Comparison of ENCODE assay signal across 8 cellular contexts in genomic region chr10:101060036-101060950, GRCh38. TPM values are rescaled to one million over a fixed set of nuclear protein-coding genes. Genes with fewer than 3 reads are reported as not detected.
DNase-seq lines count a peak whose midpoint lies in the region; ATAC-seq and TF ChIP-seq lines count a peak whose summit lies in the region.

No MANE protein-coding gene starts in this region.

- peak overlapping the region; percentile 96 for H3K27ac Mint-ChIP-seq in activated CD4-positive, alpha-beta T cell treated with anti-CD3 and anti-CD28 coated beads, Interleukin-2, amount 10 ng/mL, durations not matched to agents 24 days and 14 days

- H3K36me3 ChIP-seq in BLaER1 (peaks cover 17% of the 10 kb centered on the region), right lobe of liver (no peaks in the 10 kb centered on the region)

- H3K4me1 ChIP-seq in BLaER1, result peaks cover 79% of the 10 kb centered on the region
- H3K4me1 ChIP-seq in right lobe of liver, result peaks cover 0 to 17% (median 9%) of the 10 kb centered on the region in 4 donors

- DNase-seq in GM19240 (ENCODE audit: insufficient read length, low spot score) (peak; percentile 52), NCI-H524 (lab: John Stamatoyannopoulos, UW) (peak; percentile 65 to 81), dermis blood vessel endothelial cell (peak; percentile 95), right lobe of liver (peak; percentile 91 to 94 (median 93))
- DNase-seq in activated CD4-positive, alpha-beta T cell treated with anti-CD3 and anti-CD28 coated beads, Interleukin-2, amount 10 ng/mL, durations not matched to agents 24 days and 14 days, result peak; percentile 97
- peak; percentile 93 for DNase-seq in stimulated activated CD4-positive, alpha-beta T cell treated with anti-CD3 and anti-CD28 coated beads, Interleukin-4, amount 100 ng/mL, for 24 hours

- H3K27ac ChIP-seq in BLaER1 (peak overlapping the region; percentile 100), right lobe of liver (peak overlapping the region; percentile 92 to 98 (median 96))

- ATAC-seq in HG03457 (IDR thresholded peaks at IDR 0.05; ENCODE audit: unreplicated experiment), result peak; percentile 26
- peak; percentile 77 to 83 (median 80) for ATAC-seq in right lobe of liver

- peak overlapping the region; percentile 95 for H3K4me2 ChIP-seq in BLaER1

- no peaks in the 10 kb centered on the region for H3K27me3 ChIP-seq in BLaER1
- no peaks in the 10 kb centered on the region for H3K27me3 ChIP-seq in right lobe of liver

- H3K4me3 ChIP-seq in BLaER1, result peak overlapping the region; percentile 77
- peak overlapping the region; percentile 60 to 84 (median 83) for H3K4me3 ChIP-seq in right lobe of liver

- peaks cover 2% of the 10 kb centered on the region for H3K36me3 Mint-ChIP-seq in activated CD4-positive, alpha-beta T cell treated with anti-CD3 and anti-CD28 coated beads, Interleukin-2, amount 10 ng/mL, durations not matched to agents 24 days and 14 days (ENCODE audit: low read depth)

- peak overlapping the region; percentile 84 for H3K4me3 Mint-ChIP-seq in activated CD4-positive, alpha-beta T cell treated with anti-CD3 and anti-CD28 coated beads, Interleukin-2, amount 10 ng/mL, durations not matched to agents 24 days and 14 days

- peaks cover 11% of the 10 kb centered on the region for H4K20me1 ChIP-seq in BLaER1

- H3K9ac ChIP-seq in BLaER1, result peak overlapping the region; percentile 100

- no peak for TF ChIP-seq POLR2A in right lobe of liver (IDR thresholded peaks at IDR 0.05)

- TF ChIP-seq CTCF in right lobe of liver (IDR thresholded peaks at IDR 0.05), result peak; percentile 79 to 92 (median 90)

- H3K27me3 Mint-ChIP-seq in activated CD4-positive, alpha-beta T cell treated with anti-CD3 and anti-CD28 coated beads, Interleukin-2, amount 10 ng/mL, durations not matched to agents 24 days and 14 days, result peaks cover 26% of the 10 kb centered on the region

- intact Hi-C loops in activated CD4-positive, alpha-beta T cell treated with anti-CD3 and anti-CD28 coated beads, Interleukin-2, amount 10 ng/mL, durations not matched to agents 24 days and 14 days (cut with micrococcal nuclease), result loop anchor here (1.0 to 10.0 kb wide), 6 partner anchors 8 to 1442 kb away; partner anchors contain the start of genes ACTR1A, HPS6, PDZD7 and SFXN3
- intact Hi-C loops in right lobe of liver (cut with DNase I), result no loop called here

- no peaks in the 10 kb centered on the region for H3K9me3 Mint-ChIP-seq in activated CD4-positive, alpha-beta T cell treated with anti-CD3 and anti-CD28 coated beads, Interleukin-2, amount 10 ng/mL, durations not matched to agents 24 days and 14 days

- peaks cover 33% of the 10 kb centered on the region for H3K4me1 Mint-ChIP-seq in activated CD4-positive, alpha-beta T cell treated with anti-CD3 and anti-CD28 coated beads, Interleukin-2, amount 10 ng/mL, durations not matched to agents 24 days and 14 days

- no peaks in the 10 kb centered on the region for H3K9me3 ChIP-seq in BLaER1
- no peaks in the 10 kb centered on the region for H3K9me3 ChIP-seq in right lobe of liver

- WGBS in right lobe of liver (ENCODE audit: insufficient coverage, low coverage, low lambda C conversion rate, missing lambda C conversion rate), result 0% methylated on average over 37 of the region's 37 CpGs

RNA-seq across cellular contexts. Expression of gene KAZALD1, which starts 1.5 kb away (rescaled TPM):
- 0.78 and 0.79 TPM in 2 replicates for total RNA-seq in activated CD4-positive, alpha-beta T cell treated with anti-CD3 and anti-CD28 coated beads, Interleukin-2, amount 10 ng/mL, durations not matched to agents 24 days and 14 days
- total RNA-seq in dermis blood vessel endothelial cell, result 0.17 and 0.51 TPM in 2 replicates
- 1 to 10 TPM in 1 of 6 experiments, under 1 TPM in 5; 0.22 to 1.1 (median 0.57) TPM for total RNA-seq in right lobe of liver

RNA-seq across cellular contexts. Expression of gene SFXN3, which starts 29.3 kb away (rescaled TPM):
- 36.0 and 37.3 TPM in 2 replicates for total RNA-seq in activated CD4-positive, alpha-beta T cell treated with anti-CD3 and anti-CD28 coated beads, Interleukin-2, amount 10 ng/mL, durations not matched to agents 24 days and 14 days
- total RNA-seq in dermis blood vessel endothelial cell (64.4 and 68.9 TPM in 2 replicates), right lobe of liver (10 to 100 TPM in 2 of 6 experiments, 1 to 10 TPM in 4; 4.0 to 17.0 (median 7.6) TPM)

RNA-seq across cellular contexts. Expression of gene PDZD7, which starts 29.4 kb away (rescaled TPM):
- total RNA-seq in activated CD4-positive, alpha-beta T cell treated with anti-CD3 and anti-CD28 coated beads, Interleukin-2, amount 10 ng/mL, durations not matched to agents 24 days and 14 days, result 0.38 and 0.93 TPM in 2 replicates
- total RNA-seq in dermis blood vessel endothelial cell (0.34 and 0.88 TPM in 2 replicates), right lobe of liver (under 1 TPM in 5 of 6 experiments, not detected in 1; 0.15 to 0.50 (median 0.20) TPM)

Comparison
In these comparisons a context has a peak if more than half of its experiments do, and no peak if none do; other contexts are left out.
1. Peak in every context shown above with its lines: DNase-seq, ATAC-seq, H3K4me3 ChIP-seq and H3K27ac ChIP-seq.